8 cellular contexts compared by ENCODE assay signal in the genomic region with DNA sequence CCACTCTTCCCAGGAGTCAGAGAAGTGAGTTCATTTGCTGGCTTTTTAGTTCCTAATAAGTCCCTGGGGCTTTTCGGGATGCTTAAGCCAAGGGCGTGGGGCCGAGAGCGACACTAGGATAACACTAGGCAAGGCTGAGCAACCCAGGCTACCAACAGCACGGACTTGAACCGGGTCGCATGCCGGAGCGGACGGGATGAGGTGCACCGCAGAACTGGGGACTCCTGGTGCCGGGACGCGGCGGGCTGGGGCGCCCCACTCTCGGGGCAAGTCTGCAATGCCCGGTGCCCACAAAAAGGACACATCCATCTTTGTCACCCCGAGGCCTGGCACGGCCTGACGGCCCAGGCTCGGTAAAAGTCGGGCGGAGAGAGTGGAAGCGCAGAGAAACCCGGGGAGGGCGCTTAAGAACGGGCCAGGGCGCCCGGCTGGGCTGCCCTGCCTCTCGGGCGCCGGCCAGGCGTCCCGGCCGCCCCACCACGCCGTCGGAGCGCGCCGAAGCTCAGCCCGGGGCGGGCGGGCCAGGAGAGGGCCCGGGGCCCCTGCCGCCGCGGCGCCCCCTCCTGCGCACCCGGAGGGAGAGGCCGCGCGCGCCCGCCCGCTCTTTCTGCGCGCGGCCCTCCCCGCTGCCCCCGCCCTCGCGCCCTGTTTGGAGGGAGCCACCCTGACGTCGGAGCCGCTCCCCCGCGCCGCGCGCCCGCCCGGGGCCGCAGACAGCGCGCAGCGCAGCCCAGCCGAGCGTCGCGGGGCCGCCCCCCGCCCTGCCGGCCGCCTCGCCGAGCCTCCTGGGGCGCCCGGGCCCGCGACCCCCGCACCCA. TPM values are rescaled to one million over a fixed set of nuclear protein-coding genes. Genes with fewer than 3 reads are reported as not detected.
DNase-seq lines count a peak whose midpoint lies in the region; ATAC-seq and TF ChIP-seq lines count a peak whose summit lies in the region.

A gene with protein sequence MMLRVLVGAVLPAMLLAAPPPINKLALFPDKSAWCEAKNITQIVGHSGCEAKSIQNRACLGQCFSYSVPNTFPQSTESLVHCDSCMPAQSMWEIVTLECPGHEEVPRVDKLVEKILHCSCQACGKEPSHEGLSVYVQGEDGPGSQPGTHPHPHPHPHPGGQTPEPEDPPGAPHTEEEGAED (plus strand): TSS at position 710 of the 818 bp plus-strand sequence. CDS start 10,720 bp downstream, outside the sequence.

- H3K9me2 ChIP-seq in HCT116 (ENCODE audit: insufficient read depth) = no peaks in the 10 kb centered on the region

- peak within 1 kb of the TSS; percentile 59 to 82 for H3K27ac Mint-ChIP-seq in T-cell

- TF ChIP-seq CTCF in AG04450 (IDR thresholded peaks at IDR 0.05; ENCODE audit: low read depth, low read length) (no peak), HCT116 (IDR thresholded peaks at IDR 0.05 in 2 of 3, conservative IDR thresholded peaks at IDR 0.05 in 1 of 3; ENCODE audit: borderline replicate concordance in 1 of 3, insufficient read depth in 1 of 3, low read depth in 2 of 3, low read length in 2 of 3) (no peak), heart right ventricle (IDR thresholded peaks at IDR 0.05) (no peak), prostate gland (IDR thresholded peaks at IDR 0.05) (peak in 1 of 4 experiments; percentile 9)

- DNase-seq in AG04450 (ENCODE audit: low read depth, low spot score) = no peak
- DNase-seq in HCT116 (ENCODE audit: low read depth, low spot score) = no peak
- peak; percentile 40 to 85 (median 68) for DNase-seq in T-cell
- peak; percentile 88 for DNase-seq in adipocyte (ENCODE audit: low read depth)
- peak; percentile 83 to 84 for DNase-seq in heart right ventricle
- DNase-seq in prostate gland (ENCODE audit: low spot score) = peak; percentile 84
- DNase-seq in ureter (ENCODE audit: low spot score) = peak; percentile 77

- H3K27me3 ChIP-seq in AG04450 (ENCODE audit: control insufficient read depth, insufficient read depth, low read length) (no peaks in the 10 kb centered on the region), HCT116 (ENCODE audit: insufficient read depth, low read length) (no peaks in the 10 kb centered on the region), adipocyte (replicated peaks; ENCODE audit: control insufficient read depth, insufficient read depth, low read length) (no peaks in the 10 kb centered on the region), heart right ventricle (peaks cover 0 to 42% (median 0%) of the 10 kb centered on the region in 7 donors), prostate gland (replicated peaks; ENCODE audit: insufficient read depth) (no peaks in the 10 kb centered on the region)

- H3K79me2 ChIP-seq in HCT116 (ENCODE audit: insufficient read depth, low read length) = peaks cover 43% of the 10 kb centered on the region

- H3K27ac ChIP-seq in AG04450 (ENCODE audit: low read depth, low read length) (peak within 1 kb of the TSS; percentile 39), HCT116 (ENCODE audit: low read depth, low read length) (peak within 1 kb of the TSS; percentile 82), heart right ventricle (peak within 1 kb of the TSS; percentile 78 to 96 (median 92)), prostate gland (peak within 1 kb of the TSS; percentile 99)

- H4K20me1 ChIP-seq in HCT116 (ENCODE audit: insufficient read depth) = no peaks in the 10 kb centered on the region

- 1% methylated on average over 46 to 91 of the region's 94 CpGs for WGBS in heart right ventricle, 2 donors
- WGBS in prostate gland = under 1% methylated on average over 78 of the region's 94 CpGs

- H3K27me3 Mint-ChIP-seq in T-cell = peaks cover 12 to 13% of the 10 kb centered on the region in 2 donors

- no peaks in the 10 kb centered on the region for H3K9me3 Mint-ChIP-seq in T-cell

- H3K36me3 ChIP-seq in HCT116 (ENCODE audit: control insufficient read depth in 1 of 2, insufficient read depth in 2 of 2, low read length in 2 of 2) (no peaks in the 10 kb centered on the region), adipocyte (ENCODE audit: control insufficient read depth, insufficient read depth, low read length, severe bottlenecking) (no peaks in the 10 kb centered on the region), heart right ventricle (no peaks in the 10 kb centered on the region), prostate gland (no peaks in the 10 kb centered on the region)

- peak within 1 kb of the TSS; percentile 99 for H3K4me2 ChIP-seq in HCT116 (ENCODE audit: low read length)

- POLR2A ChIA-PET in AG04450 (lab: Yijun Ruan, JAX) (interaction anchor here (0.7 kb wide), 1 partner anchor 15 kb away, joined by 3 read pairs; no protein-coding TSS in a partner anchor), HCT116 (lab: Charles Lee) (interaction anchor here (1.5 kb wide), 1 partner anchor 46 kb away, joined by 6 read pairs; a partner anchor contains a TSS), T-cell (lab: Charles Lee) (interaction anchor here in 1 of 2 donors (1.1 kb wide), 1 partner anchor 46 kb away, joined by 3 read pairs; no protein-coding TSS in a partner anchor)

- BruUV-seq in HCT116 (replicated peaks; lab: Mats Ljungman, UMichigan) = TSS peak; percentile 70

- peak within 1 kb of the TSS; percentile 85 to 97 (median 96) for H3K4me3 Mint-ChIP-seq in T-cell

- CTCF ChIA-PET in AG04450 (lab: Charles Lee) (interaction anchor here (1.1 kb wide), 2 partner anchors 10 to 132 kb away, joined by 3 read pairs; no protein-coding TSS in a partner anchor), HCT116 (lab: Charles Lee) (interaction anchor here (1.0 to 2.6 kb wide), 4 partner anchors 10 to 62 kb away, joined by 3 to 17 read pairs (median 4); a partner anchor contains a TSS), T-cell (lab: Charles Lee) (interaction anchor here in 1 of 2 donors (0.9 kb wide), 1 partner anchor 10 kb away, joined by 3 read pairs; no protein-coding TSS in a partner anchor)

- TF ChIP-seq POLR2A in HCT116 (IDR thresholded peaks at IDR 0.05; ENCODE audit: borderline replicate concordance, extremely low read depth, insufficient read depth, insufficient read length) (peak; percentile 10), prostate gland (IDR thresholded peaks at IDR 0.05) (peak; percentile 20)

- H3K36me3 Mint-ChIP-seq in T-cell = no peaks in the 10 kb centered on the region

- RAD21 ChIA-PET in HCT116 (lab: Charles Lee; ENCODE audit: low non-redundant PET in 1 of 2, low total read pairs in 2 of 2, uncharacterized antibody in 2 of 2, unreplicated experiment in 2 of 2) = no interaction called here

- H3K4me1 Mint-ChIP-seq in T-cell = peaks cover 26 to 38% (median 27%) of the 10 kb centered on the region in 3 donors

- H2AFZ ChIP-seq in HCT116 (ENCODE audit: low read depth, low read length, poor library complexity, severe bottlenecking) = peak within 1 kb of the TSS; percentile 22

- peaks cover 49 to 70% of the 10 kb centered on the region in 2 experiments for H3K4me1 ChIP-seq in HCT116 (ENCODE audit: control insufficient read depth in 1 of 2, insufficient read depth in 2 of 2, low read length in 2 of 2)
- H3K4me1 ChIP-seq in adipocyte (ENCODE audit: control insufficient read depth, insufficient read depth, low read length) = peaks cover 28% of the 10 kb centered on the region
- H3K4me1 ChIP-seq in heart right ventricle = peaks cover 5 to 58% (median 41%) of the 10 kb centered on the region in 9 donors
- peaks cover 14% of the 10 kb centered on the region for H3K4me1 ChIP-seq in prostate gland (replicated peaks)

- peak within 1 kb of the TSS; percentile 93 for H3K9ac ChIP-seq in HCT116 (ENCODE audit: low read length)
- peak within 1 kb of the TSS; percentile 97 for H3K9ac ChIP-seq in adipocyte (ENCODE audit: low read length)

- no peak for TF ChIP-seq RAD21 in HCT116 (IDR thresholded peaks at IDR 0.05; ENCODE audit: low read depth)

- intact Hi-C loops in HCT116 (cut with micrococcal nuclease) = loop anchor here (5.0 kb wide), 2 partner anchors 47 to 157 kb away; a partner anchor contains a TSS
- intact Hi-C loops in heart right ventricle (cut with DNase I) = loop anchor here in 6 of 10 donors (2.0 to 10.0 kb wide), 5 partner anchors 37 to 159 kb away; a partner anchor contains a TSS
- intact Hi-C loops in prostate gland (cut with DNase I) = loop anchor here (2.0 kb wide), 2 partner anchors 47 to 159 kb away; a partner anchor contains a TSS

- no peaks in the 10 kb centered on the region for H3K9me3 ChIP-seq in AG04450 (ENCODE audit: control insufficient read depth, insufficient read depth, low read length)
- no peaks in the 10 kb centered on the region for H3K9me3 ChIP-seq in HCT116 (ENCODE audit: control insufficient read depth in 1 of 2, insufficient read depth in 1 of 2, low read depth in 1 of 2, low read length in 2 of 2)
- no peaks in the 10 kb centered on the region for H3K9me3 ChIP-seq in adipocyte (ENCODE audit: control insufficient read depth, low read length)
- no peaks in the 10 kb centered on the region for H3K9me3 ChIP-seq in heart right ventricle
- H3K9me3 ChIP-seq in prostate gland = no peaks in the 10 kb centered on the region

- H3K4me3 ChIP-seq in AG04450 (ENCODE audit: low read depth, low read length) = peak within 1 kb of the TSS; percentile 87
- peak within 1 kb of the TSS; percentile 68 to 92 for H3K4me3 ChIP-seq in HCT116 (replicated peaks in 1 of 2; ENCODE audit: low read depth in 1 of 2, low read length in 2 of 2)
- H3K4me3 ChIP-seq in adipocyte (ENCODE audit: low read length) = peak within 1 kb of the TSS; percentile 94
- H3K4me3 ChIP-seq in heart right ventricle = peak within 1 kb of the TSS; percentile 44 to 88 (median 72)
- H3K4me3 ChIP-seq in prostate gland = peak within 1 kb of the TSS; percentile 81 to 94

- ATAC-seq in HCT116 (peak; percentile 74), T-cell (replicated peaks in 1 of 4) (peak; percentile 90 to 92 (median 91)), heart right ventricle (peak; percentile 60 to 90 (median 74)), HG03442 (IDR thresholded peaks at IDR 0.05; ENCODE audit: unreplicated experiment) (no peak)

TF ChIP-seq in HCT116, 20 proteins besides CTCF, POLR2A, EP300 and RAD21:
- peak; percentile 66 for TF ChIP-seq ZFX (IDR thresholded peaks at IDR 0.05)
- no peak for TF ChIP-seq JUND (IDR thresholded peaks at IDR 0.05)
- peak; percentile 33; the same call in 1 of the 2 replicates for TF ChIP-seq POLR2AphosphoS5 (IDR thresholded peaks at IDR 0.05; ENCODE audit: low read depth, low read length)
- TF ChIP-seq, protein P1, sequence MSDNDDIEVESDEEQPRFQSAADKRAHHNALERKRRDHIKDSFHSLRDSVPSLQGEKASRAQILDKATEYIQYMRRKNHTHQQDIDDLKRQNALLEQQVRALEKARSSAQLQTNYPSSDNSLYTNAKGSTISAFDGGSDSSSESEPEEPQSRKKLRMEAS (IDR thresholded peaks at IDR 0.05) = peak; percentile 49; the same call in 1 of the 2 replicates
- no peak for TF ChIP-seq SIN3A (IDR thresholded peaks at IDR 0.05; ENCODE audit: low read depth)

RNA-seq across cellular contexts. Expression of the gene that starts here (rescaled TPM):
- 151 and 234 TPM in 2 replicates for polyA plus RNA-seq in AG04450 (2011; rRNA removed)
- polyA minus RNA-seq in AG04450 (2011; rRNA and poly(A)+ RNA removed) = 159 and 216 TPM in 2 replicates
- total RNA-seq in HCT116 (2021; ENCODE audit: unreplicated experiment) = 75.4 TPM
- polyA plus RNA-seq in HCT116 (2012) = 98.1 and 129 TPM in 2 replicates
- total RNA-seq in T-cell = 10 to 100 TPM; 11.4 to 38.1 (median 13.7) TPM
- 10 to 100 TPM; 18.5 to 48.7 (median 35.1) TPM for total RNA-seq in heart right ventricle
- polyA plus RNA-seq in heart right ventricle = 10 to 100 TPM; 47.9 to 48.5 TPM
- total RNA-seq in prostate gland = 100 to 1,000 TPM; 268 to 514 TPM
- 226 TPM for total RNA-seq in ureter

Comparison
In these comparisons a context has a peak if more than half of its experiments do, and no peak if none do; other contexts are left out.
1. DNase-seq: peak in T-cell (34 of 34), adipocyte (single experiment), heart right ventricle (2 of 2), prostate gland (single experiment) and ureter (single experiment); none in AG04450 (single experiment) and HCT116 (single experiment).
2. H3K27ac ChIP-seq: peak in every context shown above with its lines; median percentile 99 in prostate gland; 92 in heart right ventricle; 82 in HCT116; 39 in AG04450.
3. Peak in every context shown above with its lines, with median percentiles within 50 percentile points of each other: H3K4me3 ChIP-seq.